In genomic region chr18:42028232-42028832, GRCh38 we compare ENCODE assay signal across 8 cellular contexts.
DNase-seq lines count a peak whose midpoint lies in the region; ATAC-seq, FAIRE-seq and TF ChIP-seq lines count a peak whose summit lies in the region.

No MANE protein-coding gene starts in this region.

- no peaks in the 10 kb centered on the region for H3K9me3 ChIP-seq in Panc1 (ENCODE audit: control insufficient read depth, insufficient read depth, low read depth, low read length)
- no peaks in the 10 kb centered on the region for H3K9me3 ChIP-seq in breast epithelium
- H3K9me3 ChIP-seq in HepG2 (ENCODE audit: low read length): no peaks in the 10 kb centered on the region

- H2AFZ ChIP-seq in HepG2 (ENCODE audit: low read length): no peak overlapping the region

- H3K27ac ChIP-seq in C4-2B: no peak overlapping the region
- H3K27ac ChIP-seq in Panc1 (ENCODE audit: low read length): no peak overlapping the region
- H3K27ac ChIP-seq in breast epithelium: no peak overlapping the region
- H3K27ac ChIP-seq in HepG2 (ENCODE audit: extremely low read length, insufficient read depth, low read length): no peak overlapping the region

- in situ Hi-C loops in GM13976 (cut with MboI; ENCODE audit: low sequenced_read_pairs, unreplicated experiment) (no loop called here), Panc1 (cut with HindIII; ENCODE audit: low pct_unique_long_range_greater_than_20kb, low sequenced_read_pairs) (no loop called here), HepG2 (cut with HindIII; ENCODE audit: extremely low pct_ligation_motif_present, low pct_unique_long_range_greater_than_20kb) (no loop called here)

- TF ChIP-seq CTCF in C4-2B (conservative IDR thresholded peaks at IDR 0.05) (peak; percentile 90), GM13976 (IDR thresholded peaks at IDR 0.05; ENCODE audit: borderline replicate concordance, control extremely low read depth, extremely low read depth, insufficient read depth, missing control alignments) (peak; percentile 52), Panc1 (IDR thresholded peaks at IDR 0.05) (peak; percentile 69; the same call in 1 of the 2 replicates), breast epithelium (IDR thresholded peaks at IDR 0.05) (peak; percentile 33 to 47 (median 37)), HepG2 (CRISPR knock-in tag; IDR thresholded peaks at IDR 0.05) (peak; percentile 56)

- CTCF ChIA-PET in Panc1 (lab: Charles Lee): interaction anchor here (1.1 kb wide), 1 partner anchor 24 kb away, joined by 4 read pairs; no protein-coding TSS in a partner anchor
- CTCF ChIA-PET in HepG2 (lab: Yijun Ruan, JAX; ENCODE audit: low intra/inter-chr PET ratio, low total read pairs): interaction anchor here (0.6 to 0.7 kb wide), 2 partner anchors 263 to 1536 kb away, joined by 3 read pairs; no protein-coding TSS in a partner anchor

- DNase-seq in GM13976 (ENCODE audit: low spot score): peak; percentile 21
- no peak for DNase-seq in Panc1 (ENCODE audit: low read depth, low spot score)
- no peak for DNase-seq in breast epithelium (ENCODE audit: low spot score in 2 of 2)
- peak; percentile 12 for DNase-seq in HepG2 (ENCODE audit: low spot score)
- DNase-seq in urothelium cell line (ENCODE audit: low spot score): peak; percentile 18

- H3K4me2 ChIP-seq in HepG2 (ENCODE audit: low read depth, low read length): no peak overlapping the region

- H4K20me1 ChIP-seq in HepG2 (ENCODE audit: insufficient read depth, low read length): no peaks in the 10 kb centered on the region; the same call in 1 of the 2 replicates

- H3K9ac ChIP-seq in HepG2 (ENCODE audit: insufficient read depth, low read depth, low read length): no peak overlapping the region

- H3K79me2 ChIP-seq in HepG2 (ENCODE audit: insufficient read depth, low read length): no peaks in the 10 kb centered on the region

- WGBS in HepG2 (ENCODE audit: low lambda C conversion rate): 47% methylated on average over 6 of the region's 6 CpGs

- FAIRE-seq in HepG2 (lab: Jason Lieb, UNC) (peak; percentile 21), urothelium cell line (lab: Jason Lieb, UNC) (no peak)

- no peak for TF ChIP-seq RAD21 in HepG2 (CRISPR knock-in tag; IDR thresholded peaks at IDR 0.05)

- BruUV-seq in Panc1 (replicated peaks; lab: Mats Ljungman, UMichigan): no TSS peak
- BruUV-seq in HepG2 (replicated peaks; lab: Mats Ljungman, UMichigan): no TSS peak

- H3K27me3 ChIP-seq in Panc1 (ENCODE audit: control insufficient read depth, insufficient read depth, low read length): no peaks in the 10 kb centered on the region
- H3K27me3 ChIP-seq in breast epithelium: no peaks in the 10 kb centered on the region
- no peaks in the 10 kb centered on the region for H3K27me3 ChIP-seq in HepG2 (ENCODE audit: control insufficient read depth in 1 of 2, insufficient read depth in 2 of 2, low read length in 2 of 2)

- intact Hi-C loops in Panc1 (cut with micrococcal nuclease; ENCODE audit: unreplicated experiment) (no loop called here), breast epithelium (cut with DNase I; ENCODE audit: low total_unique reads) (no loop called here), HepG2 (cut with micrococcal nuclease; ENCODE audit: unreplicated experiment) (loop anchor here (1.0 kb wide), 1 partner anchor 1568 kb away; no protein-coding TSS in a partner anchor)

- no peak for TF ChIP-seq EP300 in HepG2 (IDR thresholded peaks at IDR 0.05; ENCODE audit: low read depth in 2 of 2, low read length in 2 of 2)
- TF ChIP-seq EP300 in HepG2 (CRISPR knock-in tag; IDR thresholded peaks at IDR 0.05; ENCODE audit: borderline replicate concordance): no peak

- no peaks in the 10 kb centered on the region for H3K4me1 ChIP-seq in Panc1 (ENCODE audit: control insufficient read depth, insufficient read depth, low read length)
- no peaks in the 10 kb centered on the region for H3K4me1 ChIP-seq in breast epithelium
- H3K4me1 ChIP-seq in HepG2 (ENCODE audit: insufficient read depth, low read length): no peaks in the 10 kb centered on the region

- ATAC-seq in Panc1 (no peak), HepG2 (peak; percentile 41; the same call in 1 of the 3 replicates), GM21423 (IDR thresholded peaks at IDR 0.05; ENCODE audit: unreplicated experiment) (no peak), GM21723 (IDR thresholded peaks at IDR 0.05; ENCODE audit: unreplicated experiment) (no peak)

- H3K36me3 ChIP-seq in Panc1 (ENCODE audit: control insufficient read depth, insufficient read depth, low read length) (no peaks in the 10 kb centered on the region), breast epithelium (peaks cover 6% of the 10 kb centered on the region), HepG2 (replicated peaks in 1 of 2; ENCODE audit: control insufficient read depth in 1 of 2, insufficient read depth in 2 of 2, low read length in 2 of 2) (peaks cover 5 to 32% of the 10 kb centered on the region in 2 experiments; a peak in 4 of 5 replicates)

- H3K4me3 ChIP-seq in Panc1 (ENCODE audit: low read depth in 2 of 2, low read length in 2 of 2) (no peak overlapping the region), breast epithelium (no peak overlapping the region), HepG2 (replicated peaks in 1 of 3; ENCODE audit: insufficient read depth in 1 of 3, low read depth in 2 of 3, low read length in 3 of 3) (no peak overlapping the region)

- TF ChIP-seq POLR2A in breast epithelium (IDR thresholded peaks at IDR 0.05) (no peak), HepG2 (IDR thresholded peaks at IDR 0.05; ENCODE audit: insufficient read depth in 1 of 2, low read depth in 2 of 2, low read length in 2 of 2) (no peak)

- POLR2A ChIA-PET in Panc1 (lab: Charles Lee) (no interaction called here), HepG2 (lab: Yijun Ruan, JAX) (no interaction called here)

TF ChIP-seq in HepG2, 621 proteins besides CTCF, POLR2A, EP300 and RAD21:
- TF ChIP-seq SMAD1 (CRISPR knock-in tag; IDR thresholded peaks at IDR 0.05; ENCODE audit: borderline replicate concordance, low read depth) (no peak), SMC3 (IDR thresholded peaks at IDR 0.05; ENCODE audit: low read length) (peak; percentile 26; the same call in 1 of the 2 replicates)

Comparison
In these comparisons a context has a peak if more than half of its experiments do, and no peak if none do; other contexts are left out.
1. CTCF ChIP-seq: peak in every context shown above with its lines; median percentile 90 in C4-2B; 69 in Panc1; 56 in HepG2; 52 in GM13976; 37 in breast epithelium.
2. DNase-seq: peak in GM13976 (single experiment), HepG2 (single experiment) and urothelium cell line (single experiment); none in Panc1 (single experiment) and breast epithelium (0 of 2).